In genomic region chr9:9412241-9412640, GRCh38 we compare ENCODE assay signal across 17 cellular contexts.
DNase-seq lines count a peak whose midpoint lies in the region; ATAC-seq and TF ChIP-seq lines count a peak whose summit lies in the region.
"Had no signal": no experiment of that assay in that cellular context is flagged by ENCODE, and none has a peak within 500 bp of the region (broad histone marks: within the 10 kb centered on the region; RNA-seq: fewer than 3 reads in every experiment).

No MANE protein-coding gene starts in this region.

- H3K9me3 ChIP-seq in naive thymus-derived CD4-positive, alpha-beta T cell (ENCODE audit: control insufficient read depth in 2 of 3, low read length in 3 of 3): no peaks in the 10 kb centered on the region
- H3K9me3 ChIP-seq: SJCRH30 had no signal

- H3K27me3 Mint-ChIP-seq in naive thymus-derived CD4-positive, alpha-beta T cell: no peaks in the 10 kb centered on the region

- H3K27ac ChIP-seq in naive thymus-derived CD4-positive, alpha-beta T cell (ENCODE audit: low read depth, low read length): no peak overlapping the region
- H3K27ac ChIP-seq: SJCRH30 had no signal

- DNase-seq in NCI-H1436 (lab: John Stamatoyannopoulos, UW) (peak; percentile 5), NCI-H1436 treated with DMSO at 0.1 percent for 48 hours (lab: John Stamatoyannopoulos, UW) (no peak), NB4 (ENCODE audit: low read depth) (peak; percentile 13), NCI-H748 treated with DMSO at 0.1 percent for 48 hours (lab: John Stamatoyannopoulos, UW) (peak; percentile 17), iPS-NIHi7 (ENCODE audit: extremely low spot score) (peak; percentile 15), AG20443 (ENCODE audit: low spot score) (no peak), NCI-H187 treated with DMSO at 0.1 percent for 48 hours (lab: John Stamatoyannopoulos, UW) (no peak)
- no peak for DNase-seq in naive thymus-derived CD4-positive, alpha-beta T cell
- DNase-seq: 8988T, DMS79, IMR-90, Kasumi-1, NCI-H1694, SJCRH30, SW 1271 had no signal

- no peaks in the 10 kb centered on the region for H3K4me1 ChIP-seq in naive thymus-derived CD4-positive, alpha-beta T cell (ENCODE audit: control insufficient read depth in 2 of 2, insufficient read depth in 2 of 2, low read length in 2 of 2)
- H3K4me1 ChIP-seq: SJCRH30 had no signal

- peaks cover 0 to 9% (median 2%) of the 10 kb centered on the region in 11 donors for H3K9me3 Mint-ChIP-seq in naive thymus-derived CD4-positive, alpha-beta T cell

- no peaks in the 10 kb centered on the region for H3K36me3 Mint-ChIP-seq in naive thymus-derived CD4-positive, alpha-beta T cell

- TF ChIP-seq POLR2A in NB4 (IDR thresholded peaks at IDR 0.05; ENCODE audit: extremely low read depth, insufficient read length): no peak

- no peak for ATAC-seq in naive thymus-derived CD4-positive, alpha-beta T cell
- ATAC-seq: HCT116 had no signal

- CTCF ChIA-PET in naive thymus-derived CD4-positive, alpha-beta T cell (lab: Charles Lee): no interaction called here

- no peaks in the 10 kb centered on the region for H3K27me3 ChIP-seq in naive thymus-derived CD4-positive, alpha-beta T cell (ENCODE audit: control insufficient read depth in 2 of 2, insufficient read depth in 2 of 2, low read length in 2 of 2)
- H3K27me3 ChIP-seq: SJCRH30 had no signal

- intact Hi-C loops in naive thymus-derived CD4-positive, alpha-beta T cell (cut with micrococcal nuclease): no loop called here

- TF ChIP-seq CTCF in NB4 (IDR thresholded peaks at IDR 0.05; ENCODE audit: low read depth, low read length): no peak

- no peaks in the 10 kb centered on the region for H3K36me3 ChIP-seq in naive thymus-derived CD4-positive, alpha-beta T cell (ENCODE audit: control insufficient read depth in 2 of 3, insufficient read depth in 3 of 3, low read length in 3 of 3)
- H3K36me3 ChIP-seq: SJCRH30 had no signal

- no peak overlapping the region for H3K27ac Mint-ChIP-seq in naive thymus-derived CD4-positive, alpha-beta T cell
- H3K27ac Mint-ChIP-seq: T-helper 2 cell treated with Interferon-gamma antibody and Interleukin-4, amounts not matched to agents 5 μg/mL and 100 μg/mL, for 36 hours had no signal

- POLR2A ChIA-PET in naive thymus-derived CD4-positive, alpha-beta T cell (lab: Charles Lee): no interaction called here

- no peak overlapping the region for H3K4me3 Mint-ChIP-seq in naive thymus-derived CD4-positive, alpha-beta T cell
- H3K4me3 Mint-ChIP-seq: T-helper 2 cell treated with Interferon-gamma antibody and Interleukin-4, amounts not matched to agents 5 μg/mL and 100 μg/mL, for 36 hours had no signal

- H3K4me3 ChIP-seq in NB4 (ENCODE audit: low read depth, low read length): no peak overlapping the region
- no peak overlapping the region for H3K4me3 ChIP-seq in naive thymus-derived CD4-positive, alpha-beta T cell (ENCODE audit: low read length)
- H3K4me3 ChIP-seq: SJCRH30 had no signal

- no peaks in the 10 kb centered on the region for H3K4me1 Mint-ChIP-seq in naive thymus-derived CD4-positive, alpha-beta T cell

Comparison
In these comparisons a context has a peak if more than half of its experiments do, and no peak if none do; other contexts are left out.
1. DNase-seq: peak in NCI-H1436 (single experiment), NB4 (single experiment), NCI-H748 treated with DMSO at 0.1 percent for 48 hours (single experiment) and iPS-NIHi7 (single experiment); none in NCI-H1436 treated with DMSO at 0.1 percent for 48 hours (single experiment), AG20443 (single experiment), NCI-H187 treated with DMSO at 0.1 percent for 48 hours (single experiment) and naive thymus-derived CD4-positive, alpha-beta T cell (0 of 9).